8 cellular contexts compared by ENCODE assay signal in genomic region chr7:92833024-92833765, GRCh38. TPM values are rescaled to one million over a fixed set of nuclear protein-coding genes. Genes with fewer than 3 reads are reported as not detected.
DNase-seq lines count a peak whose midpoint lies in the region; ATAC-seq and TF ChIP-seq lines count a peak whose summit lies in the region.

No MANE protein-coding gene starts in this region.

- DNase-seq in BE2C (peak; percentile 91), NCI-H524 treated with DMSO at 0.1 percent for 48 hours (lab: John Stamatoyannopoulos, UW) (peak; percentile 21), medulla oblongata (ENCODE audit: extremely low spot score) (peak; percentile 90)
- peak; percentile 90 for DNase-seq in activated CD4-positive, alpha-beta T cell treated with anti-CD3 and anti-CD28 coated beads, Interleukin-2, amount 50 U/mL, for 48 hours
- peak; percentile 70 for DNase-seq in stimulated activated CD8-positive, alpha-beta memory T cell treated with anti-CD3 and anti-CD28 coated beads, Interleukin-12 subunit alpha, Interleukin-12 subunit beta, amount 100 ng/mL, for 24 hours (ENCODE audit: extremely low read depth)

- TF ChIP-seq CTCF in BE2C (IDR thresholded peaks at IDR 0.05; ENCODE audit: low read depth, low read length), result peak; percentile 78

- H3K9ac ChIP-seq in duodenal mucosa (ENCODE audit: low read depth in 1 of 2, low read length in 2 of 2), result peak overlapping the region; percentile 90 to 96

- H3K27ac ChIP-seq in duodenal mucosa (ENCODE audit: low read depth, low read length), result peak overlapping the region; percentile 86

- peaks cover 16% of the 10 kb centered on the region for H3K27me3 ChIP-seq in BE2C
- no peaks in the 10 kb centered on the region for H3K27me3 ChIP-seq in duodenal mucosa (ENCODE audit: control insufficient read depth in 1 of 2, insufficient read depth in 2 of 2, low read length in 2 of 2)

- H3K9me3 ChIP-seq in BE2C, result no peaks in the 10 kb centered on the region
- no peaks in the 10 kb centered on the region for H3K9me3 ChIP-seq in duodenal mucosa (ENCODE audit: control insufficient read depth in 1 of 2, low read length in 2 of 2)

- ATAC-seq in GM19035 (IDR thresholded peaks at IDR 0.05; ENCODE audit: unreplicated experiment) (peak; percentile 61), HG03342 (IDR thresholded peaks at IDR 0.05; ENCODE audit: unreplicated experiment) (peak; percentile 58)

- peaks cover 5% of the 10 kb centered on the region for H3K4me1 ChIP-seq in BE2C
- peaks cover 23 to 24% of the 10 kb centered on the region in 2 donors for H3K4me1 ChIP-seq in duodenal mucosa (ENCODE audit: control insufficient read depth in 1 of 2, insufficient read depth in 2 of 2, low read length in 2 of 2)

- H3K36me3 ChIP-seq in BE2C, result peaks cover 27% of the 10 kb centered on the region
- no peaks in the 10 kb centered on the region for H3K36me3 ChIP-seq in duodenal mucosa (ENCODE audit: control insufficient read depth in 1 of 2, insufficient read depth in 2 of 2, low read length in 2 of 2)

- H3K4me3 ChIP-seq in BE2C (ENCODE audit: low read depth, low read length) (peak overlapping the region; percentile 98), duodenal mucosa (ENCODE audit: low read depth in 1 of 2, low read length in 2 of 2) (peak overlapping the region; percentile 97 to 99)

RNA-seq across cellular contexts. Expression of gene CDK6, which starts 3.2 kb away (rescaled TPM):
- polyA plus RNA-seq in BE2C (2012; ENCODE audit: insufficient read depth, insufficient read length, low read depth), result 17.2 TPM

Comparison
In these comparisons a context has a peak if more than half of its experiments do, and no peak if none do; other contexts are left out.
1. Peak in every context shown above with its lines: DNase-seq, ATAC-seq, H3K4me3 ChIP-seq and H3K27ac ChIP-seq.
2. DNase-seq: peak in every context shown above with its lines; median percentile 91 in BE2C; 90 in activated CD4-positive, alpha-beta T cell treated with anti-CD3 and anti-CD28 coated beads, Interleukin-2, amount 50 U/mL, for 48 hours; 90 in medulla oblongata; 70 in stimulated activated CD8-positive, alpha-beta memory T cell treated with anti-CD3 and anti-CD28 coated beads, Interleukin-12 subunit alpha, Interleukin-12 subunit beta, amount 100 ng/mL, for 24 hours; 21 in NCI-H524 treated with DMSO at 0.1 percent for 48 hours.